13 cellular contexts compared by ENCODE assay signal in genomic region chr14:71138236-71139057, GRCh38.
A peak's percentile ranks its signal among the peaks of the same experiment; 100 is the strongest.
DNase-seq lines count a peak whose midpoint lies in the region; ATAC-seq, FAIRE-seq and TF ChIP-seq lines count a peak whose summit lies in the region.
"Had no signal": no experiment of that assay in that cellular context is flagged by ENCODE, and none has a peak within 500 bp of the region (broad histone marks: within the 10 kb centered on the region; RNA-seq: fewer than 3 reads in every experiment).

No MANE protein-coding gene starts in this region.

- CTCF ChIA-PET in HCT116 (lab: Charles Lee): interaction anchor here (2.7 kb wide), 1 partner anchor 614 kb away, joined by 27 read pairs; no protein-coding TSS in a partner anchor

- H3K9me3 ChIP-seq in HCT116 (ENCODE audit: control insufficient read depth in 1 of 2, insufficient read depth in 1 of 2, low read depth in 1 of 2, low read length in 2 of 2) (no peaks in the 10 kb centered on the region), astrocyte (ENCODE audit: insufficient read depth, low read depth, low read length) (no peaks in the 10 kb centered on the region)
- H3K9me3 ChIP-seq: ascending aorta, ovary had no signal

- H3K4me1 Mint-ChIP-seq in astrocyte (ENCODE audit: low read depth, unreplicated experiment): peaks cover 20% of the 10 kb centered on the region
- peaks cover 2% of the 10 kb centered on the region for H3K4me1 Mint-ChIP-seq in mesothelial cell of epicardium

- H3K36me3 ChIP-seq in HCT116 (ENCODE audit: control insufficient read depth in 1 of 2, insufficient read depth in 2 of 2, low read length in 2 of 2): no peaks in the 10 kb centered on the region
- H3K36me3 ChIP-seq in astrocyte (ENCODE audit: insufficient read depth, low read length): no peaks in the 10 kb centered on the region
- H3K36me3 ChIP-seq: ascending aorta, ovary had no signal

- 0 out of 2 replicates have a peak overlapping the region, but pooled peaks have one; percentile 5 for H3K4me2 ChIP-seq in HCT116 (ENCODE audit: low read length)
- H3K4me2 ChIP-seq in astrocyte (ENCODE audit: low read length): peak overlapping the region; percentile 6

- TF ChIP-seq RAD21 in HCT116 (IDR thresholded peaks at IDR 0.05; ENCODE audit: low read depth): no peak

- H3K27me3 ChIP-seq in HCT116 (ENCODE audit: insufficient read depth, low read length) (no peaks in the 10 kb centered on the region), astrocyte (ENCODE audit: insufficient read depth, low read length) (no peaks in the 10 kb centered on the region)
- H3K27me3 ChIP-seq: ascending aorta, ovary had no signal

- TF ChIP-seq POLR2A in HCT116 (IDR thresholded peaks at IDR 0.05; ENCODE audit: borderline replicate concordance, extremely low read depth, insufficient read depth, insufficient read length): no peak

- H3K79me2 ChIP-seq in HCT116 (ENCODE audit: insufficient read depth, low read length): no peaks in the 10 kb centered on the region
- H3K79me2 ChIP-seq in astrocyte (ENCODE audit: insufficient read depth, low read length): no peaks in the 10 kb centered on the region

- no TSS peak for BruUV-seq in HCT116 (replicated peaks; lab: Mats Ljungman, UMichigan)

- DNase-seq in AG10803 (ENCODE audit: low read depth) (peak; percentile 52), HCT116 (ENCODE audit: low read depth, low spot score) (no peak), astrocyte (ENCODE audit: low read depth) (peak; percentile 53), left lobe of liver (ENCODE audit: low spot score) (no peak), RPMI8226 (no peak), mesothelial cell of epicardium (ENCODE audit: low spot score in 2 of 2, unreplicated experiment in 2 of 2) (no peak), AG08395 (ENCODE audit: low spot score) (no peak)
- no peak for DNase-seq in stimulated activated CD4-positive, alpha-beta T cell treated with anti-CD3 and anti-CD28 coated beads, Interleukin-12 subunit alpha, Interleukin-12 subunit beta, amount 100 ng/mL, for 4 hours
- DNase-seq: NCI-H2081 treated with DMSO at 0.1 percent for 48 hours, SHP77 treated with DMSO at 0.1 percent for 48 hours had no signal

- ATAC-seq in HCT116: peak; percentile 37; the same call in 1 of the 2 replicates
- ATAC-seq in left lobe of liver: peak; percentile 24

- H3K27ac Mint-ChIP-seq in astrocyte (ENCODE audit: unreplicated experiment) (no peak overlapping the region), mesothelial cell of epicardium (no peak overlapping the region)
- H3K27ac Mint-ChIP-seq: stimulated activated naive CD8-positive, alpha-beta T cell treated with anti-CD3 and anti-CD28 coated beads, Interleukin-15, Interleukin-2, amounts not matched to agents 100 ng/mL and 50 ng/mL, for 24 hours had no signal

- H3K27me3 Mint-ChIP-seq in astrocyte (ENCODE audit: low read depth, unreplicated experiment): peaks cover 4% of the 10 kb centered on the region
- no peaks in the 10 kb centered on the region for H3K27me3 Mint-ChIP-seq in mesothelial cell of epicardium (ENCODE audit: low read depth)
- H3K27me3 Mint-ChIP-seq: stimulated activated naive CD8-positive, alpha-beta T cell treated with anti-CD3 and anti-CD28 coated beads, Interleukin-15, Interleukin-2, amounts not matched to agents 100 ng/mL and 50 ng/mL, for 24 hours had no signal

- H4K20me1 ChIP-seq in HCT116 (ENCODE audit: insufficient read depth): no peaks in the 10 kb centered on the region
- no peaks in the 10 kb centered on the region for H4K20me1 ChIP-seq in astrocyte (ENCODE audit: insufficient read depth, low read length)

- H3K9ac ChIP-seq in HCT116 (ENCODE audit: low read length) (no peak overlapping the region), astrocyte (ENCODE audit: low read length) (peak overlapping the region; percentile 55)

- H3K4me1 ChIP-seq in HCT116 (ENCODE audit: control insufficient read depth in 1 of 2, insufficient read depth in 2 of 2, low read length in 2 of 2) (peaks cover under 1 to 8% of the 10 kb centered on the region in 2 experiments; a peak in 3 of 4 replicates), astrocyte (ENCODE audit: insufficient read depth, low read length) (peaks cover 26% of the 10 kb centered on the region)
- H3K4me1 ChIP-seq: ascending aorta had no signal

- RAD21 ChIA-PET in HCT116 (lab: Charles Lee; ENCODE audit: low non-redundant PET in 1 of 2, low total read pairs in 2 of 2, uncharacterized antibody in 2 of 2, unreplicated experiment in 2 of 2): interaction anchor here in 1 of 2 experiments (1.0 kb wide), 1 partner anchor 614 kb away, joined by 3 read pairs; no protein-coding TSS in a partner anchor

- intact Hi-C loops in HCT116 (cut with micrococcal nuclease): loop anchor here (1.0 kb wide), 2 partner anchors 615 to 717 kb away; no protein-coding TSS in a partner anchor

- H3K27ac ChIP-seq in HCT116 (ENCODE audit: low read depth, low read length) (no peak overlapping the region), astrocyte (ENCODE audit: low read depth, low read length) (no peak overlapping the region)
- H3K27ac ChIP-seq: ascending aorta, ovary had no signal

- H3K36me3 Mint-ChIP-seq in astrocyte (ENCODE audit: low read depth, unreplicated experiment): no peaks in the 10 kb centered on the region
- no peaks in the 10 kb centered on the region for H3K36me3 Mint-ChIP-seq in mesothelial cell of epicardium

- no peaks in the 10 kb centered on the region for H3K9me2 ChIP-seq in HCT116 (ENCODE audit: insufficient read depth)

- TF ChIP-seq CTCF in AG10803 (conservative IDR thresholded peaks at IDR 0.05; ENCODE audit: low read length): no peak
- TF ChIP-seq CTCF in HCT116 (IDR thresholded peaks at IDR 0.05 in 2 of 3, conservative IDR thresholded peaks at IDR 0.05 in 1 of 3; ENCODE audit: borderline replicate concordance in 1 of 3, insufficient read depth in 1 of 3, low read depth in 2 of 3, low read length in 2 of 3): no peak
- no peak for TF ChIP-seq CTCF in astrocyte (IDR thresholded peaks at IDR 0.05; ENCODE audit: insufficient read depth, low read depth, low read length)
- TF ChIP-seq CTCF in mesothelial cell of epicardium (IDR thresholded peaks at IDR 0.05; ENCODE audit: unreplicated experiment): no peak

- no peak overlapping the region for H3K4me3 Mint-ChIP-seq in astrocyte (ENCODE audit: unreplicated experiment)
- no peak overlapping the region for H3K4me3 Mint-ChIP-seq in mesothelial cell of epicardium
- H3K4me3 Mint-ChIP-seq: stimulated activated naive CD8-positive, alpha-beta T cell treated with anti-CD3 and anti-CD28 coated beads, Interleukin-15, Interleukin-2, amounts not matched to agents 100 ng/mL and 50 ng/mL, for 24 hours had no signal

- H3K9me3 Mint-ChIP-seq in astrocyte (ENCODE audit: unreplicated experiment) (peaks cover 8% of the 10 kb centered on the region), mesothelial cell of epicardium (peaks cover 12% of the 10 kb centered on the region)
- H3K9me3 Mint-ChIP-seq: stimulated activated naive CD8-positive, alpha-beta T cell treated with anti-CD3 and anti-CD28 coated beads, Interleukin-15, Interleukin-2, amounts not matched to agents 100 ng/mL and 50 ng/mL, for 24 hours had no signal

- H3K4me3 ChIP-seq in AG10803 (ENCODE audit: low read length) (no peak overlapping the region), HCT116 (replicated peaks in 1 of 2; ENCODE audit: low read depth in 1 of 2, low read length in 2 of 2) (no peak overlapping the region), astrocyte (ENCODE audit: insufficient read depth, low read depth, low read length) (no peak overlapping the region)
- H3K4me3 ChIP-seq: ascending aorta, ovary had no signal

- POLR2A ChIA-PET in HCT116 (lab: Charles Lee): no interaction called here

- peak; percentile 71 for FAIRE-seq in astrocyte (lab: Jason Lieb, UNC)

- H2AFZ ChIP-seq in HCT116 (ENCODE audit: low read depth, low read length, poor library complexity, severe bottlenecking) (no peak overlapping the region), astrocyte (ENCODE audit: low read depth, low read length) (peak overlapping the region; percentile 43)

TF ChIP-seq in HCT116, 20 proteins besides CTCF, POLR2A, EP300 and RAD21 (continues in another document):
- TF ChIP-seq SP1 (IDR thresholded peaks at IDR 0.05; ENCODE audit: low read depth): no peak
- TF ChIP-seq EZH2phosphoT487 (IDR thresholded peaks at IDR 0.05; ENCODE audit: borderline replicate concordance): no peak
- TF ChIP-seq ZNF274 (IDR thresholded peaks at IDR 0.05; ENCODE audit: low read depth, low read length): no peak
- TF ChIP-seq ZFX (IDR thresholded peaks at IDR 0.05): no peak
- TF ChIP-seq EZH2 (IDR thresholded peaks at IDR 0.05): no peak
- no peak for TF ChIP-seq FOSL1 (IDR thresholded peaks at IDR 0.05; ENCODE audit: low read depth)
- no peak for TF ChIP-seq REST (IDR thresholded peaks at IDR 0.05; ENCODE audit: low read depth)
- TF ChIP-seq POLR2AphosphoS5 (IDR thresholded peaks at IDR 0.05; ENCODE audit: low read depth, low read length): no peak
- no peak for TF ChIP-seq TCF7L2 (IDR thresholded peaks at IDR 0.05; ENCODE audit: borderline replicate concordance, extremely low read depth, insufficient read depth, insufficient read length)
- TF ChIP-seq SIN3A (IDR thresholded peaks at IDR 0.05; ENCODE audit: low read depth): no peak
- no peak for TF ChIP-seq CEBPB (IDR thresholded peaks at IDR 0.05; ENCODE audit: low read depth)
- TF ChIP-seq EGR1 (IDR thresholded peaks at IDR 0.05; ENCODE audit: low read depth): no peak

Comparison
In these comparisons a context has a peak if more than half of its experiments do, and no peak if none do; other contexts are left out.
1. DNase-seq: peak in AG10803 (single experiment) and astrocyte (single experiment); none in HCT116 (single experiment), left lobe of liver (single experiment), RPMI8226 (single experiment), mesothelial cell of epicardium (0 of 2), stimulated activated CD4-positive, alpha-beta T cell treated with anti-CD3 and anti-CD28 coated beads, Interleukin-12 subunit alpha, Interleukin-12 subunit beta, amount 100 ng/mL, for 4 hours (single experiment) and AG08395 (single experiment).